ENCODE assay signal across 29 cellular contexts in genomic region chr16:85527767-85528297, GRCh38.
DNase-seq lines count a peak whose midpoint lies in the region; ATAC-seq, FAIRE-seq and TF ChIP-seq lines count a peak whose summit lies in the region.
"Had no signal": no experiment of that assay in that cellular context is flagged by ENCODE, and none has a peak within 500 bp of the region (broad histone marks: within the 10 kb centered on the region; RNA-seq: fewer than 3 reads in every experiment).

No MANE protein-coding gene starts in this region.

- no peaks in the 10 kb centered on the region for H3K4me1 Mint-ChIP-seq in activated naive CD4-positive, alpha-beta T cell treated with anti-CD3 and anti-CD28 coated beads, Interleukin-2, amount 50 U/mL, for 24 hours
- H3K4me1 Mint-ChIP-seq in activated naive CD4-positive, alpha-beta T cell treated with anti-CD3 and anti-CD28 coated beads for 36 hours (ENCODE audit: low read depth), result no peaks in the 10 kb centered on the region
- H3K4me1 Mint-ChIP-seq in nephron, result peaks cover 61% of the 10 kb centered on the region

- H3K27ac ChIP-seq in K562 (ENCODE audit: extremely low read depth, low read depth, low read length), result 0 out of 3 replicates have a peak overlapping the region, but pooled peaks have one; percentile 0
- H3K27ac ChIP-seq: foreskin keratinocyte, Peyer's patch, psoas muscle, SJSA1, thoracic aorta had no signal

- FAIRE-seq in K562 (lab: Jason Lieb, UNC), result peak; percentile 78
- FAIRE-seq: A549, astrocyte, GM19239 had no signal

- ATAC-seq in K562, result no peak; the same call in 2 of the 3 replicates
- ATAC-seq in HG03342 (IDR thresholded peaks at IDR 0.05; ENCODE audit: unreplicated experiment), result no peak
- no peak for ATAC-seq in HG03175 (IDR thresholded peaks at IDR 0.05; ENCODE audit: unreplicated experiment)
- ATAC-seq: A549; activated CD8-positive, alpha-beta T cell treated with anti-CD3 and anti-CD28 coated beads for 36 hours; effector memory CD8-positive, alpha-beta T cell; esophagus mucosa; foreskin keratinocyte; psoas muscle; stimulated activated naive CD8-positive, alpha-beta T cell treated with anti-CD3 and anti-CD28 coated beads, Interleukin-15, Interleukin-2, amounts not matched to agents 100 U/mL and 50 U/mL, for 24 hours had no signal

- POLR2A ChIA-PET in K562 (lab: Yijun Ruan, JAX), result interaction anchor here (0.7 to 7.8 kb wide), 4 partner anchors 11 to 177 kb away, joined by 3 to 72 read pairs (median 6); no protein-coding TSS in a partner anchor

- no TSS peak for BruUV-seq in K562 (replicated peaks; lab: Mats Ljungman, UMichigan)

- H3K9ac ChIP-seq in K562 (ENCODE audit: insufficient read depth in 1 of 2, low read depth in 2 of 2, low read length in 2 of 2), result peak overlapping the region in 1 of 2 experiments; percentile 59; a peak in 1 of 4 replicates

- H3K36me3 Mint-ChIP-seq in activated naive CD4-positive, alpha-beta T cell treated with anti-CD3 and anti-CD28 coated beads, Interleukin-2, amount 50 U/mL, for 24 hours, result no peaks in the 10 kb centered on the region
- no peaks in the 10 kb centered on the region for H3K36me3 Mint-ChIP-seq in activated naive CD4-positive, alpha-beta T cell treated with anti-CD3 and anti-CD28 coated beads for 36 hours (ENCODE audit: low read depth)
- no peaks in the 10 kb centered on the region for H3K36me3 Mint-ChIP-seq in nephron (ENCODE audit: low read depth)

- TF ChIP-seq POLR2A in K562 (conservative IDR thresholded peaks at IDR 0.05), result no peak

- TF ChIP-seq CTCF in K562 (IDR thresholded peaks at IDR 0.05 in 2 of 3, conservative IDR thresholded peaks at IDR 0.05 in 1 of 3; ENCODE audit: insufficient read depth in 2 of 3, low read depth in 1 of 3, low read length in 3 of 3) (no peak), nephron (IDR thresholded peaks at IDR 0.05; ENCODE audit: unreplicated experiment in 3 of 3) (no peak)

- no peak for TF ChIP-seq EP300 in K562 (IDR thresholded peaks at IDR 0.05; ENCODE audit: low read length)

- H3K4me3 ChIP-seq in K562, result no peak overlapping the region
- H3K4me3 ChIP-seq: A549, lung, Peyer's patch, psoas muscle, SJSA1, thoracic aorta had no signal

- H3K4me1 ChIP-seq in K562 (replicated peaks in 1 of 2; ENCODE audit: control insufficient read depth in 2 of 2, insufficient read depth in 2 of 2, low read length in 2 of 2), result peaks cover 64 to 96% of the 10 kb centered on the region in 2 experiments
- H3K4me1 ChIP-seq: psoas muscle, SJSA1 had no signal

- 0 out of 2 replicates have a peak, but pooled peaks cover 6% of the 10 kb centered on the region for H4K20me1 ChIP-seq in K562 (replicated peaks; ENCODE audit: control insufficient read depth, insufficient read depth, low read length)

- no peaks in the 10 kb centered on the region for H3K27me3 Mint-ChIP-seq in activated naive CD4-positive, alpha-beta T cell treated with anti-CD3 and anti-CD28 coated beads, Interleukin-2, amount 50 U/mL, for 24 hours
- H3K27me3 Mint-ChIP-seq in activated naive CD4-positive, alpha-beta T cell treated with anti-CD3 and anti-CD28 coated beads for 36 hours (ENCODE audit: low read depth), result no peaks in the 10 kb centered on the region
- H3K27me3 Mint-ChIP-seq in nephron (ENCODE audit: low read depth), result no peaks in the 10 kb centered on the region
- H3K27me3 Mint-ChIP-seq: activated CD8-positive, alpha-beta T cell treated with anti-CD3 and anti-CD28 coated beads for 36 hours had no signal

- intact Hi-C loops in activated naive CD4-positive, alpha-beta T cell treated with anti-CD3 and anti-CD28 coated beads for 36 hours (cut with micrococcal nuclease), result no loop called here
- intact Hi-C loops in K562 (cut with micrococcal nuclease), result no loop called here

- H3K36me3 ChIP-seq in K562 (ENCODE audit: control insufficient read depth, insufficient read depth, low read length), result peaks cover 3% of the 10 kb centered on the region; the same call in 2 of the 3 replicates
- H3K36me3 ChIP-seq: Peyer's patch, SJSA1, thoracic aorta had no signal

- TF ChIP-seq RAD21 in K562 (CRISPR knock-in tag; conservative IDR thresholded peaks at IDR 0.05 in 1 of 2, IDR thresholded peaks at IDR 0.05 in 1 of 2), result no peak

- CTCF ChIA-PET in activated naive CD4-positive, alpha-beta T cell treated with anti-CD3 and anti-CD28 coated beads for 36 hours (lab: Charles Lee), result interaction anchor here (0.7 to 2.8 kb wide), 3 partner anchors 39 to 82 kb away, joined by 4 to 16 read pairs (median 4); no protein-coding TSS in a partner anchor
- CTCF ChIA-PET in K562 (lab: Yijun Ruan, JAX; ENCODE audit: low intra/inter-chr PET ratio), result interaction anchor here (0.9 kb wide), 1 partner anchor 36 kb away, joined by 3 read pairs; no protein-coding TSS in a partner anchor

- no peak overlapping the region for H3K4me3 Mint-ChIP-seq in activated naive CD4-positive, alpha-beta T cell treated with anti-CD3 and anti-CD28 coated beads, Interleukin-2, amount 50 U/mL, for 24 hours
- H3K4me3 Mint-ChIP-seq in activated naive CD4-positive, alpha-beta T cell treated with anti-CD3 and anti-CD28 coated beads for 36 hours, result no peak overlapping the region
- peak overlapping the region; percentile 4 to 18 (median 14) for H3K4me3 Mint-ChIP-seq in nephron
- H3K4me3 Mint-ChIP-seq: activated CD8-positive, alpha-beta T cell treated with anti-CD3 and anti-CD28 coated beads for 36 hours; effector memory CD8-positive, alpha-beta T cell had no signal

- H3K9me1 ChIP-seq in K562 (ENCODE audit: control insufficient read depth, insufficient read depth, low read length), result peaks cover 5% of the 10 kb centered on the region

- no peak overlapping the region for H2AFZ ChIP-seq in K562 (ENCODE audit: low read depth, low read length)

- no peaks in the 10 kb centered on the region for H3K27me3 ChIP-seq in K562 (ENCODE audit: control insufficient read depth in 2 of 2, insufficient read depth in 2 of 2, low read length in 2 of 2)
- H3K27me3 ChIP-seq: Peyer's patch, SJSA1 had no signal

- DNase-seq in activated naive CD4-positive, alpha-beta T cell treated with anti-CD3 and anti-CD28 coated beads for 36 hours, result no peak
- DNase-seq in K562 (ENCODE audit: extremely low read depth in 1 of 4, low spot score in 3 of 4), result peak in 1 of 4 experiments; percentile 52
- no peak for DNase-seq in A172 (ENCODE audit: low spot score)
- no peak for DNase-seq in stimulated activated CD4-positive, alpha-beta T cell treated with anti-CD3 and anti-CD28 coated beads, Interleukin-2, amount 100 ng/mL, for 48 hours
- DNase-seq: activated CD8-positive, alpha-beta T cell treated with anti-CD3 and anti-CD28 coated beads for 36 hours; AML-193; caudate nucleus; cortex of kidney; effector memory CD8-positive, alpha-beta T cell; foreskin keratinocyte; HCEC 1CT; NCI-H1092; NCI-H187 treated with DMSO at 0.1 percent for 48 hours; NCI-H526 treated with DMSO at 0.1 percent for 48 hours; Peyer's patch; psoas muscle; stimulated activated CD4-positive, alpha-beta T cell treated with anti-CD3 and anti-CD28 coated beads, Interleukin-15, amount 100 ng/mL, for 24 hours; stimulated activated naive CD8-positive, alpha-beta T cell treated with anti-CD3 and anti-CD28 coated beads, Interleukin-15, Interleukin-2, amounts not matched to agents 100 U/mL and 50 U/mL, for 24 hours had no signal

- peak overlapping the region; percentile 53 for H3K27ac Mint-ChIP-seq in activated naive CD4-positive, alpha-beta T cell treated with anti-CD3 and anti-CD28 coated beads, Interleukin-2, amount 50 U/mL, for 24 hours
- no peak overlapping the region for H3K27ac Mint-ChIP-seq in activated naive CD4-positive, alpha-beta T cell treated with anti-CD3 and anti-CD28 coated beads for 36 hours
- H3K27ac Mint-ChIP-seq in nephron, result peak overlapping the region; percentile 64 to 74 (median 73)
- H3K27ac Mint-ChIP-seq: activated CD8-positive, alpha-beta T cell treated with anti-CD3 and anti-CD28 coated beads for 36 hours had no signal

- H3K9me3 Mint-ChIP-seq in activated naive CD4-positive, alpha-beta T cell treated with anti-CD3 and anti-CD28 coated beads, Interleukin-2, amount 50 U/mL, for 24 hours, result no peaks in the 10 kb centered on the region
- no peaks in the 10 kb centered on the region for H3K9me3 Mint-ChIP-seq in activated naive CD4-positive, alpha-beta T cell treated with anti-CD3 and anti-CD28 coated beads for 36 hours
- H3K9me3 Mint-ChIP-seq in nephron, result no peaks in the 10 kb centered on the region
- H3K9me3 Mint-ChIP-seq: activated CD8-positive, alpha-beta T cell treated with anti-CD3 and anti-CD28 coated beads for 36 hours; effector memory CD8-positive, alpha-beta T cell had no signal

- H3K4me2 ChIP-seq in K562 (ENCODE audit: insufficient read depth, low read length), result peak overlapping the region; percentile 47
- H3K4me2 ChIP-seq: A549 had no signal

- in situ Hi-C loops in K562 (cut with MboI), result no loop called here

- WGBS in K562 (ENCODE audit: insufficient coverage, low coverage, missing lambda C conversion rate), result 67% methylated on average over 11 of the region's 11 CpGs

- H3K9me3 ChIP-seq in K562 (replicated peaks; ENCODE audit: control insufficient read depth, insufficient read depth, low read depth, low read length), result no peaks in the 10 kb centered on the region
- H3K9me3 ChIP-seq: A549, Peyer's patch, psoas muscle, SJSA1, thoracic aorta had no signal

- peaks cover 39% of the 10 kb centered on the region for H3K79me2 ChIP-seq in K562 (ENCODE audit: control insufficient read depth, insufficient read depth, low read length)

TF ChIP-seq in K562, 482 proteins besides CTCF, POLR2A, EP300 and RAD21 (continues in another document):
- peak; percentile 85 for TF ChIP-seq ZNF740 (CRISPR knock-in tag; IDR thresholded peaks at IDR 0.05)
- TF ChIP-seq ZNF740 (tag; IDR thresholded peaks at IDR 0.05), result peak in 1 of 2 experiments; percentile 54; a peak in 1 of 4 replicates
- no peak for TF ChIP-seq BMI1 (IDR thresholded peaks at IDR 0.05; ENCODE audit: low read length)

Comparison
In these comparisons a context has a peak if more than half of its experiments do, and no peak if none do; other contexts are left out.
1. H3K4me3 Mint-ChIP-seq: peak in nephron (3 of 3); none in activated naive CD4-positive, alpha-beta T cell treated with anti-CD3 and anti-CD28 coated beads, Interleukin-2, amount 50 U/mL, for 24 hours (single experiment) and activated naive CD4-positive, alpha-beta T cell treated with anti-CD3 and anti-CD28 coated beads for 36 hours (single experiment).